Comparison of ENCODE assay signal across 2 cellular contexts in the genomic region with DNA sequence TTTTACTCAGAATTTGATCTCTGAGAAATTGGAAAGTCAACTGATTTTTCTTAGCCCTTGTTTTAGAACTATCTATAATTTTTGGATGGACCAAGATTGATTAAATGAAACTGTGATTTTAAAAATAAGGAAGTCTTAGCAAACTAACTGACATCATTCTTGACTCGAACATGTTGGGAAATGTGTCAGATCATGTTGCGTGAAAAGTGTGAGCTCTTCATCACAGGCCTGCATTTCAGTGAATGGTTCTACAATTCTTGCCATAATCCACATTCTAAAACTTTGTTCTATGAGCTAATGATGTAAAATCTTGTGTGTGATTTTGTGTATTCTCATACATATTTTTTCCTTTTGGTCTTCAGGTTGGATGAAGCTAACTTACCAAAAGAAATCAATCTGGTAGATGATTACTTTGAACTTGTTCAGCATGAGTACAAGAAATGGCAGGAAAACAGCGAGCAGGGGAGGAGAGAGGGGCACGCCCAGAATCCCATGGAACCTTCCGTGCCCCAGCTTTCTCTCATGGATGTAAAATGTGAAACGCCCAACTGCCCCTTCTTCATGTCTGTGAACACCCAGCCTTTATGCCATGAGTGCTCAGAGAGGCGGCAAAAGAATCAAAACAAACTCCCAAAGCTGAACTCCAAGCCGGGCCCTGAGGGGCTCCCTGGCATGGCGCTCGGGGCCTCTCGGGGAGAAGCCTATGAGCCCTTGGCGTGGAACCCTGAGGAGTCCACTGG.
TF ChIP-seq lines count a peak whose summit lies in the region.

No MANE protein-coding gene starts in this region.

TF ChIP-seq in GM23338, 12 proteins besides CTCF, POLR2A, EP300 and RAD21:
- no peak for TF ChIP-seq ZNF331 (CRISPR knock-in tag; IDR thresholded peaks at IDR 0.05; ENCODE audit: low read depth)
TF ChIP-seq in GM23338: peak in this region for 0.

TF ChIP-seq in K562, 482 proteins besides CTCF, POLR2A, EP300 and RAD21:
- no peak for TF ChIP-seq GATA2 (CRISPR knock-in tag; IDR thresholded peaks at IDR 0.05)
- TF ChIP-seq ZNF253 (CRISPR knock-in tag; conservative IDR thresholded peaks at IDR 0.05): no peak
- no peak for TF ChIP-seq ZNF134 (CRISPR knock-in tag; conservative IDR thresholded peaks at IDR 0.05)
- no peak for TF ChIP-seq ZKSCAN3 (CRISPR knock-in tag; IDR thresholded peaks at IDR 0.05)
- TF ChIP-seq MTA1 (IDR thresholded peaks at IDR 0.05; ENCODE audit: borderline replicate concordance): no peak
- TF ChIP-seq MAX (CRISPR knock-in tag; IDR thresholded peaks at IDR 0.05): no peak
- no peak for TF ChIP-seq FUS (optimal IDR thresholded peaks at IDR 0.05; ENCODE audit: low read depth, low read length)
- no peak for TF ChIP-seq MEF2D (tag; conservative IDR thresholded peaks at IDR 0.05; ENCODE audit: low read depth)
- TF ChIP-seq MAFG (tag; conservative IDR thresholded peaks at IDR 0.05): no peak
- TF ChIP-seq, protein P1, sequence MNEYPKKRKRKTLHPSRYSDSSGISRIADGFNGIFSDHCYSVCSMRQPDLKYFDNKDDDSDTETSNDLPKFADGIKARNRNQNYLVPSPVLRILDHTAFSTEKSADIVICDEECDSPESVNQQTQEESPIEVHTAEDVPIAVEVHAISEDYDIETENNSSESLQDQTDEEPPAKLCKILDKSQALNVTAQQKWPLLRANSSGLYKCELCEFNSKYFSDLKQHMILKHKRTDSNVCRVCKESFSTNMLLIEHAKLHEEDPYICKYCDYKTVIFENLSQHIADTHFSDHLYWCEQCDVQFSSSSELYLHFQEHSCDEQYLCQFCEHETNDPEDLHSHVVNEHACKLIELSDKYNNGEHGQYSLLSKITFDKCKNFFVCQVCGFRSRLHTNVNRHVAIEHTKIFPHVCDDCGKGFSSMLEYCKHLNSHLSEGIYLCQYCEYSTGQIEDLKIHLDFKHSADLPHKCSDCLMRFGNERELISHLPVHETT (CRISPR knock-in tag; conservative IDR thresholded peaks at IDR 0.05 in 1 of 2, IDR thresholded peaks at IDR 0.05 in 1 of 2): no peak
- TF ChIP-seq SNRNP70 (optimal IDR thresholded peaks at IDR 0.05; ENCODE audit: low read depth, low read length): no peak
